Comparison of ENCODE assay signal across 29 cellular contexts in the genomic region with DNA sequence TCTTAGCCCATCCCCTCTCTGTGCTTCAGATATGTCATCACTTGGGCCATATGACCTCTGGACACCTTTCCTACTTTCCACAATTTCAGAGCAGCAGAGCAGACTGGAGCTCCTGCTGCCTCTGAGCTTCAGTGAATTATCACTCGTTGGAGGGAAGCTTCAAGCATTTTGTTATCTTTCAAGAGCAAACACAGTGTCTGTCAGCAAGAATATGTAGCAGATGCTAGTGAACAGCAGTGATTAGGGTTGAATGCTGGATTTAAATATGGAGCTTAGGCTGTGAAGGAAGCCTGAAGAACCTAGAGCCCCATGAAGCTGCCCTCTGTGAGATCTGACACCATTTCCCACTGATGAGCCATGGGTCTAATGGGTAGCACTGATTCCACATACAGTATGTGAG.
A peak's percentile ranks its signal among the peaks of the same experiment; 100 is the strongest.
DNase-seq lines count a peak whose midpoint lies in the region; ATAC-seq, FAIRE-seq and TF ChIP-seq lines count a peak whose summit lies in the region.
"Had no signal": no experiment of that assay in that cellular context is flagged by ENCODE, and none has a peak within 500 bp of the region (broad histone marks: within the 10 kb centered on the region; RNA-seq: fewer than 3 reads in every experiment).

No MANE protein-coding gene starts in this region.

- CTCF ChIA-PET in K562 (lab: Yijun Ruan, JAX; ENCODE audit: low intra/inter-chr PET ratio) = no interaction called here

- in situ Hi-C loops in K562 (cut with MboI) = no loop called here

- H3K4me3 ChIP-seq in K562 = no peak overlapping the region
- H3K4me3 ChIP-seq: A549; BLaER1; BLaER1 treated with 17β-estradiol and CSF1 and Interleukin-3, amounts not matched to agents 10 nM and 100 nM had no signal

- H3K9ac ChIP-seq in K562 (ENCODE audit: insufficient read depth in 1 of 2, low read depth in 2 of 2, low read length in 2 of 2) = no peak overlapping the region
- H3K9ac ChIP-seq: BLaER1; BLaER1 treated with 17β-estradiol and CSF1 and Interleukin-3, amounts not matched to agents 10 nM and 100 nM had no signal

- intact Hi-C loops in K562 (cut with micrococcal nuclease) = no loop called here

- BruUV-seq in K562 (replicated peaks; lab: Mats Ljungman, UMichigan) = no TSS peak

- H3K79me2 ChIP-seq in K562 (ENCODE audit: control insufficient read depth, insufficient read depth, low read length) = no peaks in the 10 kb centered on the region

- H3K27ac ChIP-seq in K562 (ENCODE audit: extremely low read depth, low read depth, low read length) = no peak overlapping the region
- H3K27ac ChIP-seq: 22Rv1; A549; BLaER1; BLaER1 treated with 17β-estradiol and CSF1 and Interleukin-3, amounts not matched to agents 10 nM and 100 nM; C4-2B had no signal

- FAIRE-seq in K562 (lab: Jason Lieb, UNC) = no peak
- FAIRE-seq: A204.1, A549, D721Med had no signal

- TF ChIP-seq POLR2A in K562 (conservative IDR thresholded peaks at IDR 0.05) = no peak

- TF ChIP-seq EP300 in K562 (IDR thresholded peaks at IDR 0.05; ENCODE audit: low read length) = no peak

- TF ChIP-seq CTCF in K562 (IDR thresholded peaks at IDR 0.05 in 2 of 3, conservative IDR thresholded peaks at IDR 0.05 in 1 of 3; ENCODE audit: insufficient read depth in 2 of 3, low read depth in 1 of 3, low read length in 3 of 3) = no peak

- WGBS in K562 (ENCODE audit: insufficient coverage, low coverage, missing lambda C conversion rate) = 0% methylated on average over 1 of the region's 1 CpG

- TF ChIP-seq RAD21 in K562 (CRISPR knock-in tag; conservative IDR thresholded peaks at IDR 0.05 in 1 of 2, IDR thresholded peaks at IDR 0.05 in 1 of 2) = no peak

- H3K9me3 ChIP-seq in K562 (replicated peaks; ENCODE audit: control insufficient read depth, insufficient read depth, low read depth, low read length) = no peaks in the 10 kb centered on the region
- H3K9me3 ChIP-seq: BE2C had no signal

- H3K27me3 ChIP-seq in K562 (ENCODE audit: control insufficient read depth in 2 of 2, insufficient read depth in 2 of 2, low read length in 2 of 2) = no peaks in the 10 kb centered on the region
- H3K27me3 ChIP-seq: BE2C; BLaER1; BLaER1 treated with 17β-estradiol and CSF1 and Interleukin-3, amounts not matched to agents 10 nM and 100 nM had no signal

- no peaks in the 10 kb centered on the region for H3K36me3 ChIP-seq in K562 (ENCODE audit: control insufficient read depth, insufficient read depth, low read length)
- H3K36me3 ChIP-seq: BE2C had no signal

- H3K4me2 ChIP-seq in K562 (ENCODE audit: insufficient read depth, low read length) = no peak overlapping the region
- H3K4me2 ChIP-seq: A549; BLaER1; BLaER1 treated with 17β-estradiol and CSF1 and Interleukin-3, amounts not matched to agents 10 nM and 100 nM had no signal

- H4K20me1 ChIP-seq in K562 (replicated peaks; ENCODE audit: control insufficient read depth, insufficient read depth, low read length) = no peaks in the 10 kb centered on the region
- H4K20me1 ChIP-seq: BLaER1; BLaER1 treated with 17β-estradiol and CSF1 and Interleukin-3, amounts not matched to agents 10 nM and 100 nM had no signal

- no peaks in the 10 kb centered on the region for H3K9me1 ChIP-seq in K562 (ENCODE audit: control insufficient read depth, insufficient read depth, low read length)

- no peak overlapping the region for H2AFZ ChIP-seq in K562 (ENCODE audit: low read depth, low read length)

- no peak; the same call in 2 of the 3 replicates for ATAC-seq in K562
- ATAC-seq: A549; CD8-positive, alpha-beta T cell had no signal

- POLR2A ChIA-PET in K562 (lab: Yijun Ruan, JAX) = interaction anchor here (1.1 kb wide), 1 partner anchor 8 kb away, joined by 4 read pairs; no protein-coding TSS in a partner anchor

- no peak for DNase-seq in K562 (ENCODE audit: extremely low read depth in 1 of 4, low spot score in 3 of 4)
- no peak for DNase-seq in activated gamma-delta T cell (lab: John Stamatoyannopoulos, UW)
- DNase-seq: 8988T; ACHN; AML-193; BE2C; C1 segment of cervical spinal cord; Caco-2; Calu3; CD4-positive, alpha-beta memory T cell; CD4-positive, alpha-beta T cell; CD4-positive, CD25-positive, alpha-beta regulatory T cell; CD8-positive, alpha-beta memory T cell; CD8-positive, alpha-beta T cell; COR-L47; DMS 273 treated with DMSO at 0.1 percent for 48 hours; DMS153; DMS53; DMS79; DMS79 treated with DMSO at 0.1 percent for 48 hours; DND-41; EL had no signal

- H3K4me1 ChIP-seq in K562 (replicated peaks in 1 of 2; ENCODE audit: control insufficient read depth in 2 of 2, insufficient read depth in 2 of 2, low read length in 2 of 2) = no peaks in the 10 kb centered on the region
- H3K4me1 ChIP-seq: A549, BE2C, BLaER1 had no signal

TF ChIP-seq in K562, 482 proteins besides CTCF, POLR2A, EP300 and RAD21 (continues in another document):
- peak; percentile 71 to 76 for TF ChIP-seq KDM1A (IDR thresholded peaks at IDR 0.05)
- TF ChIP-seq SMAD1 (IDR thresholded peaks at IDR 0.05; ENCODE audit: low read depth, low read length, partially characterized antibody) = no peak
- TF ChIP-seq, protein P1, sequence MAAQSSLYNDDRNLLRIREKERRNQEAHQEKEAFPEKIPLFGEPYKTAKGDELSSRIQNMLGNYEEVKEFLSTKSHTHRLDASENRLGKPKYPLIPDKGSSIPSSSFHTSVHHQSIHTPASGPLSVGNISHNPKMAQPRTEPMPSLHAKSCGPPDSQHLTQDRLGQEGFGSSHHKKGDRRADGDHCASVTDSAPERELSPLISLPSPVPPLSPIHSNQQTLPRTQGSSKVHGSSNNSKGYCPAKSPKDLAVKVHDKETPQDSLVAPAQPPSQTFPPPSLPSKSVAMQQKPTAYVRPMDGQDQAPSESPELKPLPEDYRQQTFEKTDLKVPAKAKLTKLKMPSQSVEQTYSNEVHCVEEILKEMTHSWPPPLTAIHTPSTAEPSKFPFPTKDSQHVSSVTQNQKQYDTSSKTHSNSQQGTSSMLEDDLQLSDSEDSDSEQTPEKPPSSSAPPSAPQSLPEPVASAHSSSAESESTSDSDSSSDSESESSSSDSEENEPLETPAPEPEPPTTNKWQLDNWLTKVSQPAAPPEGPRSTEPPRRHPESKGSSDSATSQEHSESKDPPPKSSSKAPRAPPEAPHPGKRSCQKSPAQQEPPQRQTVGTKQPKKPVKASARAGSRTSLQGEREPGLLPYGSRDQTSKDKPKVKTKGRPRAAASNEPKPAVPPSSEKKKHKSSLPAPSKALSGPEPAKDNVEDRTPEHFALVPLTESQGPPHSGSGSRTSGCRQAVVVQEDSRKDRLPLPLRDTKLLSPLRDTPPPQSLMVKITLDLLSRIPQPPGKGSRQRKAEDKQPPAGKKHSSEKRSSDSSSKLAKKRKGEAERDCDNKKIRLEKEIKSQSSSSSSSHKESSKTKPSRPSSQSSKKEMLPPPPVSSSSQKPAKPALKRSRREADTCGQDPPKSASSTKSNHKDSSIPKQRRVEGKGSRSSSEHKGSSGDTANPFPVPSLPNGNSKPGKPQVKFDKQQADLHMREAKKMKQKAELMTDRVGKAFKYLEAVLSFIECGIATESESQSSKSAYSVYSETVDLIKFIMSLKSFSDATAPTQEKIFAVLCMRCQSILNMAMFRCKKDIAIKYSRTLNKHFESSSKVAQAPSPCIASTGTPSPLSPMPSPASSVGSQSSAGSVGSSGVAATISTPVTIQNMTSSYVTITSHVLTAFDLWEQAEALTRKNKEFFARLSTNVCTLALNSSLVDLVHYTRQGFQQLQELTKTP (IDR thresholded peaks at IDR 0.05; ENCODE audit: low read depth in 1 of 2, partially characterized antibody in 2 of 2) = no peak
- TF ChIP-seq, protein P2, sequence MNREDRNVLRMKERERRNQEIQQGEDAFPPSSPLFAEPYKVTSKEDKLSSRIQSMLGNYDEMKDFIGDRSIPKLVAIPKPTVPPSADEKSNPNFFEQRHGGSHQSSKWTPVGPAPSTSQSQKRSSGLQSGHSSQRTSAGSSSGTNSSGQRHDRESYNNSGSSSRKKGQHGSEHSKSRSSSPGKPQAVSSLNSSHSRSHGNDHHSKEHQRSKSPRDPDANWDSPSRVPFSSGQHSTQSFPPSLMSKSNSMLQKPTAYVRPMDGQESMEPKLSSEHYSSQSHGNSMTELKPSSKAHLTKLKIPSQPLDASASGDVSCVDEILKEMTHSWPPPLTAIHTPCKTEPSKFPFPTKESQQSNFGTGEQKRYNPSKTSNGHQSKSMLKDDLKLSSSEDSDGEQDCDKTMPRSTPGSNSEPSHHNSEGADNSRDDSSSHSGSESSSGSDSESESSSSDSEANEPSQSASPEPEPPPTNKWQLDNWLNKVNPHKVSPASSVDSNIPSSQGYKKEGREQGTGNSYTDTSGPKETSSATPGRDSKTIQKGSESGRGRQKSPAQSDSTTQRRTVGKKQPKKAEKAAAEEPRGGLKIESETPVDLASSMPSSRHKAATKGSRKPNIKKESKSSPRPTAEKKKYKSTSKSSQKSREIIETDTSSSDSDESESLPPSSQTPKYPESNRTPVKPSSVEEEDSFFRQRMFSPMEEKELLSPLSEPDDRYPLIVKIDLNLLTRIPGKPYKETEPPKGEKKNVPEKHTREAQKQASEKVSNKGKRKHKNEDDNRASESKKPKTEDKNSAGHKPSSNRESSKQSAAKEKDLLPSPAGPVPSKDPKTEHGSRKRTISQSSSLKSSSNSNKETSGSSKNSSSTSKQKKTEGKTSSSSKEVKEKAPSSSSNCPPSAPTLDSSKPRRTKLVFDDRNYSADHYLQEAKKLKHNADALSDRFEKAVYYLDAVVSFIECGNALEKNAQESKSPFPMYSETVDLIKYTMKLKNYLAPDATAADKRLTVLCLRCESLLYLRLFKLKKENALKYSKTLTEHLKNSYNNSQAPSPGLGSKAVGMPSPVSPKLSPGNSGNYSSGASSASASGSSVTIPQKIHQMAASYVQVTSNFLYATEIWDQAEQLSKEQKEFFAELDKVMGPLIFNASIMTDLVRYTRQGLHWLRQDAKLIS (CRISPR knock-in tag; IDR thresholded peaks at IDR 0.05) = no peak
- TF ChIP-seq ARID1B (IDR thresholded peaks at IDR 0.05) = 0 out of 2 replicates have a peak, but pooled peaks have one; percentile 30
- peak; percentile 63 for TF ChIP-seq MEIS2 (IDR thresholded peaks at IDR 0.05; ENCODE audit: partially characterized antibody)
- peak; percentile 63 for TF ChIP-seq TCF3 (CRISPR knock-in tag; IDR thresholded peaks at IDR 0.05)
- TF ChIP-seq CBFA2T3 (IDR thresholded peaks at IDR 0.05) = peak; percentile 68
- peak in 1 of 2 experiments; percentile 62; a peak in 1 of 4 replicates for TF ChIP-seq RCOR1 (IDR thresholded peaks at IDR 0.05; ENCODE audit: borderline replicate concordance in 1 of 2, low read depth in 2 of 2, low read length in 2 of 2)
- peak in 1 of 2 experiments; percentile 55; a peak in 1 of 4 replicates for TF ChIP-seq HDAC1 (IDR thresholded peaks at IDR 0.05)
- TF ChIP-seq TAL1 (IDR thresholded peaks at IDR 0.05) = peak; percentile 58
- no peak for TF ChIP-seq NCOA2 (IDR thresholded peaks at IDR 0.05; ENCODE audit: partially characterized antibody in 2 of 2)
- no peak for TF ChIP-seq CEBPB (tag; IDR thresholded peaks at IDR 0.05)
